20 cellular contexts compared by ENCODE assay signal in the genomic region with DNA sequence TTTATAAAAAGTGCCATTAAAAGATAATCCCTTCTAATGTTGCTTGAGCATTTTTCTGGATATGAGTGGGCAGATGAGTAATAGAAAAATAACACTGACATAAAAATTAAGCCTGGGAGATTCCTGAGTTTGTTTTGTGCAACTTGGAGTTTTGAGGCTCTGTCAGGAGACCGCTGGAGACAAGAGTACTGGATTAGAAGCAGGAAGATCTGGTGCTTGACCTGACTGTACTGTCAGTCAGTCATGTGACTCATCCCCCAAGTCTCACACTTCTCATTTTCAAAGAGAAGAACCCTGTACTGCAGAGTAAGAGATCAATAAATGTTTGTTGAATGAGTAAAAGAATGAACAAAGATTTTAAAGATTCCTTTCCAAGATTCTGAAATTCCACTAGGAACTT. TPM values are rescaled to one million over a fixed set of nuclear protein-coding genes. Genes with fewer than 3 reads are reported as not detected.
DNase-seq lines count a peak whose midpoint lies in the region; ATAC-seq and TF ChIP-seq lines count a peak whose summit lies in the region.
"Had no signal": no experiment of that assay in that cellular context is flagged by ENCODE, and none has a peak within 500 bp of the region (broad histone marks: within the 10 kb centered on the region; RNA-seq: fewer than 3 reads in every experiment).

No MANE protein-coding gene starts in this region.

- peak; percentile 77 for ATAC-seq in SK-N-SH treated with all-trans-retinoic acid at 6 μM for 48 hours
- ATAC-seq: CD8-positive, alpha-beta T cell; left lung had no signal

- H3K4me1 ChIP-seq in prostate gland (replicated peaks) (no peaks in the 10 kb centered on the region), suprapubic skin (no peaks in the 10 kb centered on the region)
- H3K4me1 ChIP-seq: left lung had no signal

- TF ChIP-seq POLR2A in prostate gland (IDR thresholded peaks at IDR 0.05), result no peak
- no peak for TF ChIP-seq POLR2A in suprapubic skin (IDR thresholded peaks at IDR 0.05)

- intact Hi-C loops in prostate gland (cut with DNase I), result no loop called here

- TF ChIP-seq EP300 in suprapubic skin (IDR thresholded peaks at IDR 0.05), result no peak

- H3K27me3 ChIP-seq in prostate gland (replicated peaks; ENCODE audit: insufficient read depth), result no peaks in the 10 kb centered on the region
- H3K27me3 ChIP-seq in suprapubic skin, result no peaks in the 10 kb centered on the region
- H3K27me3 ChIP-seq: left lung, ovary had no signal

- no peaks in the 10 kb centered on the region for H3K36me3 ChIP-seq in prostate gland
- H3K36me3 ChIP-seq in suprapubic skin, result no peaks in the 10 kb centered on the region
- H3K36me3 ChIP-seq: left lung, ovary had no signal

- H3K27ac ChIP-seq in prostate gland (no peak overlapping the region), suprapubic skin (no peak overlapping the region)
- H3K27ac ChIP-seq: left lung, ovary had no signal

- H3K4me3 ChIP-seq in foreskin fibroblast (ENCODE audit: low read depth in 1 of 2, low read length in 2 of 2) (no peak overlapping the region), prostate gland (no peak overlapping the region), suprapubic skin (no peak overlapping the region)
- H3K4me3 ChIP-seq: left lung, ovary had no signal

- WGBS in prostate gland, result 50% methylated on average over 1 of the region's 1 CpG
- WGBS in suprapubic skin, result 54% methylated on average over 1 of the region's 1 CpG

- H3K9me3 ChIP-seq in prostate gland (no peaks in the 10 kb centered on the region), suprapubic skin (no peaks in the 10 kb centered on the region)
- H3K9me3 ChIP-seq: left lung, ovary had no signal

- DNase-seq in NCI-H82 (lab: John Stamatoyannopoulos, UW) (peak; percentile 5), NCI-H82 treated with DMSO at 0.1 percent for 48 hours (lab: John Stamatoyannopoulos, UW; ENCODE audit: unreplicated experiment) (no peak), foreskin fibroblast (peak; percentile 58 to 61), NCI-H446 treated with DMSO at 0.1 percent for 48 hours (lab: John Stamatoyannopoulos, UW) (no peak), prostate gland (ENCODE audit: low spot score) (no peak), occipital lobe (lab: John Stamatoyannopoulos, UW) (no peak), suprapubic skin (ENCODE audit: low spot score in 2 of 2) (no peak)
- DNase-seq: 8988T; activated CD4-positive, alpha-beta T cell treated with anti-CD3 and anti-CD28 coated beads for 4 hours; activated CD8-positive, alpha-beta memory T cell treated with anti-CD3 and anti-CD28 coated beads, Interleukin-2, amount 50 U/mL, for 48 hours; aorta; CD8-positive, alpha-beta T cell; dermis blood vessel endothelial cell; left lung; MM.1S; NCI-H2029; NCI-H526; ovary; trophoblast cell had no signal

- TF ChIP-seq CTCF in foreskin fibroblast (IDR thresholded peaks at IDR 0.05; ENCODE audit: low read depth, low read length) (no peak), prostate gland (IDR thresholded peaks at IDR 0.05) (no peak), suprapubic skin (IDR thresholded peaks at IDR 0.05) (no peak)

TF ChIP-seq in SK-N-SH treated with all-trans-retinoic acid at 6 μM for 48 hours, 23 proteins besides CTCF, POLR2A, EP300 and RAD21:
- TF ChIP-seq ZFP3 (CRISPR knock-in tag; IDR thresholded peaks at IDR 0.05), result peak; percentile 78; the same call in 1 of the 2 replicates
- TF ChIP-seq TOX (CRISPR knock-in tag; IDR thresholded peaks at IDR 0.05; ENCODE audit: borderline replicate concordance), result no peak
- no peak for TF ChIP-seq GLIS3 (CRISPR knock-in tag; IDR thresholded peaks at IDR 0.05)

RNA-seq across cellular contexts. Expression of a gene that starts 29.4 kb away (rescaled TPM):
- total RNA-seq in prostate gland (1 to 10 TPM; 7.2 to 8.5 TPM), occipital lobe (75.5 TPM), suprapubic skin (1 to 10 TPM in 1 of 4 donors, under 1 TPM in 1, not detected in 2; 0.30 to 1.2 TPM)
- total RNA-seq: CD8-positive, alpha-beta T cell had no signal

Comparison
In these comparisons a context has a peak if more than half of its experiments do, and no peak if none do; other contexts are left out.
1. DNase-seq: peak in NCI-H82 (single experiment) and foreskin fibroblast (2 of 2); none in NCI-H82 treated with DMSO at 0.1 percent for 48 hours (single experiment), NCI-H446 treated with DMSO at 0.1 percent for 48 hours (single experiment), prostate gland (single experiment), occipital lobe (single experiment) and suprapubic skin (0 of 2).